In the genomic region with DNA sequence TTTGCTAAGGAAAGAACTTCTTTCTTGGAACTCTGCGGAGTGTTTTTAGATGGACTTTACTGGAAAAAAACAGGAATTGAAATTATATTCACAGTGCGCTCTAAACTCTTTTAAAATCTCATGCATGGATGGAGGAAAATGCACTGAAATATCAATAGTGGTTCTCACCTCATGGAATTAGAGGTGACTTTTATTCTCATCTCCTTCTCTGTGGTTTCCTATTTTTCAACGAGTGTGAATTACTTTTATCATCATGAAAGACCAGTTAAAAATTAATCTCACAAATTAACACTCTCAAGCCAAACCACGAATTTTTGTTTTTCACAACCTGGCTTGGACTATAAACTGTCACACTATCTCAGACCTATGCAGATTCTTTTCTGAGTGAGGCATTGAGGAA, we compare ENCODE assay signal across 23 cellular contexts.
"Had no signal": no experiment of that assay in that cellular context is flagged by ENCODE, and none has a peak within 500 bp of the region (broad histone marks: within the 10 kb centered on the region; RNA-seq: fewer than 3 reads in every experiment).

No MANE protein-coding gene starts in this region.

- DNase-seq: dermis blood vessel endothelial cell; effector memory CD4-positive, alpha-beta T cell; erythroblast; esophagus squamous epithelium; foreskin melanocyte; glutamatergic neuron; heart right ventricle; hippocampal formation; kidney glomerular epithelial cell; left ventricle myocardium superior; lower lobe of right lung; mucosa of descending colon; naive B cell; nephron progenitor cell; nucleus accumbens; sigmoid colon; stimulated activated CD4-positive, alpha-beta T cell treated with anti-CD3 and anti-CD28 coated beads, Interleukin-2, amount 100 ng/mL, for 24 hours; stimulated activated CD4-positive, alpha-beta T cell treated with anti-CD3 and anti-CD28 coated beads, Interleukin-4, amount 100 ng/mL, for 24 hours; stimulated activated naive B cell treated with anti-CD40 and anti-IgM and Interleukin-4, amounts not matched to agents 10 μg/mL and 1 μg/mL and 100 μg/mL, for 72 hours; transverse colon had no signal

- H3K4me1 Mint-ChIP-seq: mesothelial cell of epicardium, nephron progenitor cell had no signal

- H3K9me3 Mint-ChIP-seq: memory B cell; mesothelial cell of epicardium; nephron progenitor cell; stimulated activated naive B cell treated with anti-CD40 and anti-IgM and Interleukin-4, amounts not matched to agents 10 μg/mL and 1 μg/mL and 100 μg/mL, for 72 hours; stimulated activated naive CD8-positive, alpha-beta T cell treated with anti-CD3 and anti-CD28 coated beads, Interleukin-15, Interleukin-2, amounts not matched to agents 100 ng/mL and 50 ng/mL, for 24 hours had no signal

- H3K27me3 Mint-ChIP-seq: memory B cell; naive B cell; stimulated activated naive B cell treated with anti-CD40 and anti-IgM and Interleukin-4, amounts not matched to agents 10 μg/mL and 1 μg/mL and 100 μg/mL, for 72 hours; stimulated activated naive CD8-positive, alpha-beta T cell treated with anti-CD3 and anti-CD28 coated beads, Interleukin-15, Interleukin-2, amounts not matched to agents 100 ng/mL and 50 ng/mL, for 24 hours had no signal

- H3K4me3 Mint-ChIP-seq: memory B cell; mesothelial cell of epicardium; naive B cell; nephron progenitor cell; stimulated activated naive B cell treated with anti-CD40 and anti-IgM and Interleukin-4, amounts not matched to agents 10 μg/mL and 1 μg/mL and 100 μg/mL, for 72 hours; stimulated activated naive CD8-positive, alpha-beta T cell treated with anti-CD3 and anti-CD28 coated beads, Interleukin-15, Interleukin-2, amounts not matched to agents 100 ng/mL and 50 ng/mL, for 24 hours had no signal

- H3K36me3 Mint-ChIP-seq: mesothelial cell of epicardium, naive B cell had no signal

- ATAC-seq: lower lobe of right lung, mucosa of descending colon had no signal

- H3K27ac Mint-ChIP-seq: memory B cell; mesothelial cell of epicardium; nephron progenitor cell; stimulated activated naive B cell treated with anti-CD40 and anti-IgM and Interleukin-4, amounts not matched to agents 10 μg/mL and 1 μg/mL and 100 μg/mL, for 72 hours; stimulated activated naive CD8-positive, alpha-beta T cell treated with anti-CD3 and anti-CD28 coated beads, Interleukin-15, Interleukin-2, amounts not matched to agents 100 ng/mL and 50 ng/mL, for 24 hours had no signal
